Comparison of ENCODE assay signal across 8 cellular contexts in genomic region chr10:99711129-99711719, GRCh38. TPM values are rescaled to one million over a fixed set of nuclear protein-coding genes. Genes with fewer than 3 reads are reported as not detected.
DNase-seq lines count a peak whose midpoint lies in the region; ATAC-seq and TF ChIP-seq lines count a peak whose summit lies in the region.

No MANE protein-coding gene starts in this region.

- no peaks in the 10 kb centered on the region for H3K27me3 Mint-ChIP-seq in activated CD4-positive, alpha-beta T cell treated with anti-CD3 and anti-CD28 coated beads, Interleukin-2, amount 10 ng/mL, durations not matched to agents 7 days and 5 days

- peaks cover 3% of the 10 kb centered on the region for H3K4me1 Mint-ChIP-seq in activated CD4-positive, alpha-beta T cell treated with anti-CD3 and anti-CD28 coated beads, Interleukin-2, amount 10 ng/mL, durations not matched to agents 7 days and 5 days

- TF ChIP-seq CTCF in LNCaP clone FGC (IDR thresholded peaks at IDR 0.05; ENCODE audit: control insufficient read depth, extremely low read depth, insufficient read depth): peak; percentile 60

- peak; percentile 57 for ATAC-seq in GM18498 (IDR thresholded peaks at IDR 0.05; ENCODE audit: unreplicated experiment)
- no peak for ATAC-seq in HG03565 (IDR thresholded peaks at IDR 0.05; ENCODE audit: unreplicated experiment)

- no peaks in the 10 kb centered on the region for H3K9me3 Mint-ChIP-seq in activated CD4-positive, alpha-beta T cell treated with anti-CD3 and anti-CD28 coated beads, Interleukin-2, amount 10 ng/mL, durations not matched to agents 7 days and 5 days

- POLR2A ChIA-PET in activated CD4-positive, alpha-beta T cell treated with anti-CD3 and anti-CD28 coated beads, Interleukin-2, amount 10 ng/mL, durations not matched to agents 7 days and 5 days (lab: Charles Lee): interaction anchor here (0.6 kb wide), 1 partner anchor 94 kb away, joined by 3 read pairs; no protein-coding TSS in a partner anchor

- DNase-seq in COLO829 (ENCODE audit: low spot score): peak; percentile 14
- no peak for DNase-seq in LNCaP clone FGC (ENCODE audit: low read depth)
- DNase-seq in activated CD4-positive, alpha-beta T cell treated with anti-CD3 and anti-CD28 coated beads, Interleukin-2, amount 10 ng/mL, durations not matched to agents 7 days and 5 days: peak; percentile 59
- peak; percentile 46 for DNase-seq in foreskin melanocyte
- peak; percentile 69 for DNase-seq in renal cortical epithelial cell (ENCODE audit: low read depth)
- no peak for DNase-seq in NCI-H226

- CTCF ChIA-PET in activated CD4-positive, alpha-beta T cell treated with anti-CD3 and anti-CD28 coated beads, Interleukin-2, amount 10 ng/mL, durations not matched to agents 7 days and 5 days (lab: Charles Lee): interaction anchor here (1.0 kb wide), 1 partner anchor 8 kb away, joined by 3 read pairs; no protein-coding TSS in a partner anchor

- H3K4me3 ChIP-seq in LNCaP clone FGC (ENCODE audit: low read depth, low read length): no peak overlapping the region

- H3K4me3 Mint-ChIP-seq in activated CD4-positive, alpha-beta T cell treated with anti-CD3 and anti-CD28 coated beads, Interleukin-2, amount 10 ng/mL, durations not matched to agents 7 days and 5 days: no peak overlapping the region

- no peak overlapping the region for H3K27ac Mint-ChIP-seq in activated CD4-positive, alpha-beta T cell treated with anti-CD3 and anti-CD28 coated beads, Interleukin-2, amount 10 ng/mL, durations not matched to agents 7 days and 5 days

- H3K36me3 Mint-ChIP-seq in activated CD4-positive, alpha-beta T cell treated with anti-CD3 and anti-CD28 coated beads, Interleukin-2, amount 10 ng/mL, durations not matched to agents 7 days and 5 days (ENCODE audit: low read depth): peaks cover 31% of the 10 kb centered on the region

RNA-seq across cellular contexts. Expression of gene COX15, which starts 20.7 kb away (rescaled TPM):
- 10 to 100 TPM; 40.3 to 40.6 TPM for total RNA-seq in activated CD4-positive, alpha-beta T cell treated with anti-CD3 and anti-CD28 coated beads, Interleukin-2, amount 10 ng/mL, durations not matched to agents 7 days and 5 days
- 35.6 and 44.6 TPM in 2 replicates for total RNA-seq in renal cortical epithelial cell

RNA-seq across cellular contexts. Expression of gene CUTC, which starts 20.8 kb away (rescaled TPM):
- total RNA-seq in activated CD4-positive, alpha-beta T cell treated with anti-CD3 and anti-CD28 coated beads, Interleukin-2, amount 10 ng/mL, durations not matched to agents 7 days and 5 days: 10 to 100 TPM; 20.2 to 21.3 TPM
- total RNA-seq in renal cortical epithelial cell: 24.3 and 25.1 TPM in 2 replicates

RNA-seq across cellular contexts. Expression of gene ENTPD7, which starts 51.9 kb away (rescaled TPM):
- 1 to 10 TPM; 5.8 to 5.9 TPM for total RNA-seq in activated CD4-positive, alpha-beta T cell treated with anti-CD3 and anti-CD28 coated beads, Interleukin-2, amount 10 ng/mL, durations not matched to agents 7 days and 5 days
- total RNA-seq in renal cortical epithelial cell: 71.2 and 106 TPM in 2 replicates

Comparison
In these comparisons a context has a peak if more than half of its experiments do, and no peak if none do; other contexts are left out.
1. DNase-seq: peak in COLO829 (single experiment), activated CD4-positive, alpha-beta T cell treated with anti-CD3 and anti-CD28 coated beads, Interleukin-2, amount 10 ng/mL, durations not matched to agents 7 days and 5 days (single experiment), foreskin melanocyte (single experiment) and renal cortical epithelial cell (single experiment); none in LNCaP clone FGC (single experiment) and NCI-H226 (single experiment).
2. RNA of gene ENTPD7, which starts 51.9 kb away (total RNA-seq): 71.2 to 106 TPM in renal cortical epithelial cell; 5.8 to 5.9 TPM in activated CD4-positive, alpha-beta T cell treated with anti-CD3 and anti-CD28 coated beads, Interleukin-2, amount 10 ng/mL, durations not matched to agents 7 days and 5 days; every median in the first group is over 10 times any median in the second.